ENCODE assay signal across 23 cellular contexts in the genomic region with DNA sequence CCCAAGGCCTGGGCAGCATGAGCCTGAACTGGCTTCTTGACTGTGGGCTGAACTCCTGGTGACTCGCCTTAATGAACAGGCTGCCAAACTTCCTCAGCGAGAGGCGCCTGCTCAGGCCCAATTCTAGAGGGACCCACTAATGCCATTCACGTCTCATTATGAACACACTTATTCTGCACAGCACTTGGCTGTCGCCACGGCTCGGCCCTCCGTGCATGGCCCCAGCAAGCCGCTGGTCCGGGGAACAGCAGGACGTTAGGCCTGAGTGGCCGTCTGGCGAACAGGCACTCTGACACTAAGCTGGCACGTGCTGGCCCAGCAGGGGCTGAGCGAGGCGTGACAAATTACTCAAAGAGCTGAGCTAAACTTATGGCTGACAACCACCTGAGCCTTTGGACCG. TPM values are rescaled to one million over a fixed set of nuclear protein-coding genes. Genes with fewer than 3 reads are reported as not detected.
DNase-seq lines count a peak whose midpoint lies in the region; ATAC-seq and TF ChIP-seq lines count a peak whose summit lies in the region.
"Had no signal": no experiment of that assay in that cellular context is flagged by ENCODE, and none has a peak within 500 bp of the region (broad histone marks: within the 10 kb centered on the region; RNA-seq: fewer than 3 reads in every experiment).

No MANE protein-coding gene starts in this region.

- H3K27ac ChIP-seq in A673 (ENCODE audit: low read depth, low read length, poor library complexity, severe bottlenecking) (no peak overlapping the region), H9 (ENCODE audit: insufficient read length, low read depth, low read length) (no peak overlapping the region)

- H3K36me3 ChIP-seq in A673 (ENCODE audit: insufficient read depth, low read length, poor library complexity, severe bottlenecking): no peaks in the 10 kb centered on the region

- no peak overlapping the region for H4K5ac ChIP-seq in H9 (ENCODE audit: insufficient read length, low read depth, low read length)

- WGBS in H9 (ENCODE audit: extremely low coverage, insufficient read length, low lambda C conversion rate): no CpG with 5 or more reads among the region's 17 CpGs

- no peaks in the 10 kb centered on the region for H3K9me3 Mint-ChIP-seq in H9
- H3K9me3 Mint-ChIP-seq: type B pancreatic cell had no signal

- H3K4me2 ChIP-seq in H9 (ENCODE audit: insufficient read depth, insufficient read length, low read length): no peak overlapping the region

- H2AK5ac ChIP-seq in H9 (ENCODE audit: insufficient read length, low read length): no peak overlapping the region

- H2BK12ac ChIP-seq in H9 (ENCODE audit: insufficient read length, low read depth, low read length): no peak overlapping the region

- ATAC-seq in HG03460 (IDR thresholded peaks at IDR 0.05; ENCODE audit: unreplicated experiment): no peak
- ATAC-seq in GM18502 (IDR thresholded peaks at IDR 0.05; ENCODE audit: poor library complexity, unreplicated experiment): no peak
- ATAC-seq: GM12878, left lobe of liver had no signal

- peaks cover 0 to 3% (median 0%) of the 10 kb centered on the region in 3 experiments; a peak in 1 of 7 replicates for H3K36me3 Mint-ChIP-seq in H9 (ENCODE audit: insufficient read depth in 1 of 3, low read depth in 3 of 3)

- no peak overlapping the region for H3K4me3 ChIP-seq in A673 (ENCODE audit: low read depth, low read length, poor library complexity, severe bottlenecking)
- H3K4me3 ChIP-seq: GM12878 had no signal

- TF ChIP-seq POLR2A in erythroblast (IDR thresholded peaks at IDR 0.05; ENCODE audit: low read length): no peak

- no peak overlapping the region for H3K4ac ChIP-seq in H9 (ENCODE audit: low read depth, low read length)

- no peak overlapping the region; the same call in 1 of the 2 replicates for H2BK15ac ChIP-seq in H9 (ENCODE audit: low read depth, low read length)

- no peak overlapping the region for H3K18ac ChIP-seq in H9 (ENCODE audit: insufficient read length, low read depth, low read length)

- POLR2A ChIA-PET in A673 (lab: Charles Lee; ENCODE audit: low non-redundant PET): no interaction called here

- intact Hi-C loops in A673 (cut with micrococcal nuclease; ENCODE audit: unreplicated experiment) (loop anchor here (5.0 kb wide), 1 partner anchor 38 kb away; no protein-coding TSS in a partner anchor), head of caudate nucleus (cut with DNase I) (no loop called here)

- BruUV-seq in A673 (replicated peaks; lab: Mats Ljungman, UMichigan): no TSS peak

- no peaks in the 10 kb centered on the region for H3K27me3 ChIP-seq in A673 (replicated peaks; ENCODE audit: insufficient read depth, low read depth, low read length, poor library complexity)
- H3K27me3 ChIP-seq in H9 (ENCODE audit: insufficient read depth, low read length): no peaks in the 10 kb centered on the region

- H3K4me1 Mint-ChIP-seq in H9: peaks cover 44 to 45% of the 10 kb centered on the region in 2 experiments
- H3K4me1 Mint-ChIP-seq: CD4-positive, CD25-positive, alpha-beta regulatory T cell had no signal

- H2BK120ac ChIP-seq in H9 (ENCODE audit: low read depth, low read length, poor library complexity, severe bottlenecking): no peak overlapping the region

- peaks cover 3% of the 10 kb centered on the region; the same call in 1 of the 2 replicates for H3K27me3 Mint-ChIP-seq in H9 (ENCODE audit: low read depth)
- H3K27me3 Mint-ChIP-seq: CD4-positive, CD25-positive, alpha-beta regulatory T cell had no signal

- H3T11ph ChIP-seq in H9 (ENCODE audit: low read length): no peak overlapping the region

- no peak overlapping the region for H3K9ac ChIP-seq in H9 (ENCODE audit: extremely low read depth, insufficient read length, low read length)

- H3K4me1 ChIP-seq in A673 (ENCODE audit: insufficient read depth, low read length, poor library complexity, severe bottlenecking) (peaks cover 48% of the 10 kb centered on the region), H9 (ENCODE audit: insufficient read depth, low read length) (peaks cover 3% of the 10 kb centered on the region; the same call in 1 of the 2 replicates)

- H2AFZ ChIP-seq in H9 (ENCODE audit: low read length): no peak overlapping the region

- no peak overlapping the region for H3K23ac ChIP-seq in H9 (ENCODE audit: insufficient read length, low read depth, low read length)

- H3K27ac Mint-ChIP-seq in H9: peak overlapping the region in 1 of 3 experiments; percentile 74; a peak in 1 of 7 replicates
- H3K27ac Mint-ChIP-seq: CD4-positive, CD25-positive, alpha-beta regulatory T cell; type B pancreatic cell had no signal

- no peaks in the 10 kb centered on the region for H3K9me3 ChIP-seq in A673 (ENCODE audit: low read depth, low read length, poor library complexity, severe bottlenecking)
- no peaks in the 10 kb centered on the region for H3K9me3 ChIP-seq in H9 (ENCODE audit: control insufficient read depth, low read depth, low read length)

- no peaks in the 10 kb centered on the region for H3K79me2 ChIP-seq in H9 (ENCODE audit: insufficient read depth, low read length)

- H3K79me1 ChIP-seq in H9 (ENCODE audit: insufficient read depth, low read depth, low read length, poor library complexity, severe bottlenecking): no peaks in the 10 kb centered on the region

- H3K56ac ChIP-seq in H9 (ENCODE audit: insufficient read length, low read depth, low read length): no peak overlapping the region

- no peak overlapping the region for H2BK5ac ChIP-seq in H9 (ENCODE audit: insufficient read length, low read length)

- no peak overlapping the region for H4K8ac ChIP-seq in H9 (replicated peaks; ENCODE audit: insufficient read length, low read depth, low read length)

- H4K20me1 ChIP-seq in H9 (ENCODE audit: control insufficient read depth, insufficient read depth, insufficient read length): no peaks in the 10 kb centered on the region

- H4K91ac ChIP-seq in H9 (ENCODE audit: insufficient read length, low read depth, low read length): no peak overlapping the region

- CTCF ChIA-PET in A673 (lab: Charles Lee): no interaction called here

- H2BK20ac ChIP-seq in H9 (ENCODE audit: low read depth, low read length, poor library complexity, severe bottlenecking): no peak overlapping the region

- no peak for TF ChIP-seq CTCF in A673 (conservative IDR thresholded peaks at IDR 0.05; ENCODE audit: low read depth, low read length)
- TF ChIP-seq CTCF in H9 (conservative IDR thresholded peaks at IDR 0.05): no peak

- H3K14ac ChIP-seq in H9 (ENCODE audit: insufficient read depth, low read length): peak overlapping the region; percentile 77; the same call in 1 of the 2 replicates

- H3K4me3 Mint-ChIP-seq in H9: no peak overlapping the region
- H3K4me3 Mint-ChIP-seq: CD4-positive, CD25-positive, alpha-beta regulatory T cell; type B pancreatic cell had no signal

- DNase-seq in A673 (ENCODE audit: low spot score): peak; percentile 15
- DNase-seq in H9: no peak
- peak; percentile 93 for DNase-seq in NCI-H69 (lab: John Stamatoyannopoulos, UW)
- peak in 24 of 42 donors; percentile 19 to 70 (median 38) for DNase-seq in head of caudate nucleus
- DNase-seq in SKM-1 (lab: John Stamatoyannopoulos, UW; ENCODE audit: unreplicated experiment): no peak
- DNase-seq in erythroblast (lab: John Stamatoyannopoulos, UW): no peak
- DNase-seq: activated CD4-positive, alpha-beta T cell treated with anti-CD3 and anti-CD28 coated beads, Interleukin-2, amount 50 U/mL, for 48 hours; activated naive CD4-positive, alpha-beta T cell treated with anti-CD3 and anti-CD28 coated beads, Interleukin-2, amount 50 U/mL, for 16 hours; CD4-positive, CD25-positive, alpha-beta regulatory T cell; DMS153; effector memory CD4-positive, alpha-beta T cell; KBM-7; NCI-H2107; NCI-H774; SIG-M5; small intestine had no signal

- no peaks in the 10 kb centered on the region for H3K23me2 ChIP-seq in H9 (ENCODE audit: insufficient read length, low read depth, low read length, poor library complexity, severe bottlenecking)

RNA-seq across cellular contexts. Expression of a gene that starts 45.9 kb away (rescaled TPM):
- total RNA-seq in A673 (2021) (not detected in 2 replicates), H9 (2021) (0.81 and 0.83 TPM in 2 replicates)
- total RNA-seq: chondrocyte, left lobe of liver, pulmonary artery endothelial cell had no signal

Comparison
In these comparisons a context has a peak if more than half of its experiments do, and no peak if none do; other contexts are left out.
1. DNase-seq: peak in A673 (single experiment), NCI-H69 (single experiment) and head of caudate nucleus (24 of 42); none in H9 (single experiment), SKM-1 (single experiment) and erythroblast (0 of 2).